ENCODE assay signal across 18 cellular contexts in genomic region chr1:171590022-171590421, GRCh38. TPM values are rescaled to one million over a fixed set of nuclear protein-coding genes. Genes with fewer than 3 reads are reported as not detected.
DNase-seq lines count a peak whose midpoint lies in the region; ATAC-seq, FAIRE-seq and TF ChIP-seq lines count a peak whose summit lies in the region.
"Had no signal": no experiment of that assay in that cellular context is flagged by ENCODE, and none has a peak within 500 bp of the region (broad histone marks: within the 10 kb centered on the region; RNA-seq: fewer than 3 reads in every experiment).

No MANE protein-coding gene starts in this region.

- TF ChIP-seq RAD21 in A549 (conservative IDR thresholded peaks at IDR 0.05 in 1 of 2, IDR thresholded peaks at IDR 0.05 in 1 of 2): no peak

- H3K4me3 ChIP-seq in A549: no peak overlapping the region
- H3K4me3 ChIP-seq in colonic mucosa: no peak overlapping the region
- H3K4me3 ChIP-seq: skin epidermis had no signal

- intact Hi-C loops in colonic mucosa (cut with DNase I): no loop called here

- peaks cover 52% of the 10 kb centered on the region for H3K36me3 Mint-ChIP-seq in activated naive CD8-positive, alpha-beta T cell treated with anti-CD3 and anti-CD28 coated beads for 36 hours

- no peak overlapping the region for H3K9ac ChIP-seq in colonic mucosa (ENCODE audit: low read depth in 2 of 2, low read length in 2 of 2)

- no peak for FAIRE-seq in A549 (lab: Jason Lieb, UNC)

- no peak for TF ChIP-seq CTCF in A549 (IDR thresholded peaks at IDR 0.05)
- no peak for TF ChIP-seq CTCF in colonic mucosa (IDR thresholded peaks at IDR 0.05)

- POLR2A ChIA-PET in A549 (lab: Yijun Ruan, JAX): no interaction called here

- WGBS in A549 (ENCODE audit: missing lambda C conversion rate): 48% methylated on average over 1 of the region's 1 CpG

- H3K27ac Mint-ChIP-seq in activated naive CD8-positive, alpha-beta T cell treated with anti-CD3 and anti-CD28 coated beads for 36 hours: peak overlapping the region; percentile 54
- H3K27ac Mint-ChIP-seq: activated CD8-positive, alpha-beta memory T cell treated with anti-CD3 and anti-CD28 coated beads, Interleukin-2, amount 10 ng/mL, durations not matched to agents 7 days and 5 days; memory B cell had no signal

- no peak for TF ChIP-seq POLR2A in A549 (IDR thresholded peaks at IDR 0.05; ENCODE audit: low read length)

- DNase-seq in A549 (ENCODE audit: low read depth in 1 of 2, low spot score in 1 of 2) (no peak), ELR (ENCODE audit: low read depth) (peak; percentile 14), foreskin melanocyte (peak; percentile 31), NCI-H446 (lab: John Stamatoyannopoulos, UW) (no peak), T-helper 1 cell (no peak), colonic mucosa (no peak)
- no peak for DNase-seq in activated naive CD8-positive, alpha-beta T cell treated with anti-CD3 and anti-CD28 coated beads for 36 hours
- DNase-seq: activated CD8-positive, alpha-beta memory T cell treated with anti-CD3 and anti-CD28 coated beads, Interleukin-2, amount 10 ng/mL, durations not matched to agents 7 days and 5 days; DMS53; H9; NCI-H1436 treated with DMSO at 0.1 percent for 48 hours; NCI-H510A had no signal

- H3K27ac ChIP-seq in A549 (no peak overlapping the region), colonic mucosa (no peak overlapping the region)
- H3K27ac ChIP-seq: VCaP had no signal

- H3K4me3 Mint-ChIP-seq in activated naive CD8-positive, alpha-beta T cell treated with anti-CD3 and anti-CD28 coated beads for 36 hours: no peak overlapping the region
- H3K4me3 Mint-ChIP-seq: activated CD8-positive, alpha-beta memory T cell treated with anti-CD3 and anti-CD28 coated beads, Interleukin-2, amount 10 ng/mL, durations not matched to agents 7 days and 5 days; H9; memory B cell had no signal

- H3K4me1 ChIP-seq in A549 (no peaks in the 10 kb centered on the region), colonic mucosa (no peaks in the 10 kb centered on the region)

- H3K4me1 Mint-ChIP-seq in activated naive CD8-positive, alpha-beta T cell treated with anti-CD3 and anti-CD28 coated beads for 36 hours: peaks cover 20% of the 10 kb centered on the region
- H3K4me1 Mint-ChIP-seq: memory B cell had no signal

- H3K36me3 ChIP-seq in colonic mucosa: peaks cover 17% of the 10 kb centered on the region

- no peak for TF ChIP-seq EP300 in A549 (IDR thresholded peaks at IDR 0.05)

- H3K9me3 Mint-ChIP-seq in activated naive CD8-positive, alpha-beta T cell treated with anti-CD3 and anti-CD28 coated beads for 36 hours: no peaks in the 10 kb centered on the region
- H3K9me3 Mint-ChIP-seq: H9, memory B cell had no signal

- CTCF ChIA-PET in A549 (lab: Yijun Ruan, JAX): no interaction called here

- ATAC-seq in A549 (no peak), HG02970 (IDR thresholded peaks at IDR 0.05; ENCODE audit: low FRiP score, unreplicated experiment) (no peak)
- ATAC-seq: activated CD8-positive, alpha-beta memory T cell treated with anti-CD3 and anti-CD28 coated beads, Interleukin-2, amount 10 ng/mL, durations not matched to agents 7 days and 5 days had no signal

- H3K9me3 ChIP-seq in A549 (no peaks in the 10 kb centered on the region), colonic mucosa (no peaks in the 10 kb centered on the region)

- no peaks in the 10 kb centered on the region for H3K27me3 ChIP-seq in colonic mucosa

- no peaks in the 10 kb centered on the region for H3K27me3 Mint-ChIP-seq in activated naive CD8-positive, alpha-beta T cell treated with anti-CD3 and anti-CD28 coated beads for 36 hours
- H3K27me3 Mint-ChIP-seq: activated CD8-positive, alpha-beta memory T cell treated with anti-CD3 and anti-CD28 coated beads, Interleukin-2, amount 10 ng/mL, durations not matched to agents 7 days and 5 days; memory B cell had no signal

- no peak overlapping the region for H3K4me2 ChIP-seq in A549

TF ChIP-seq in A549, 52 proteins besides CTCF, POLR2A, EP300 and RAD21:
- no peak for TF ChIP-seq HOXB13 (CRISPR knock-in tag; IDR thresholded peaks at IDR 0.05; ENCODE audit: low read depth)
- no peak for TF ChIP-seq ZNF302 (CRISPR knock-in tag; IDR thresholded peaks at IDR 0.05)
- TF ChIP-seq FOSL2 (IDR thresholded peaks at IDR 0.05): no peak
- peak; percentile 60 for TF ChIP-seq FOSL2 (CRISPR knock-in tag; IDR thresholded peaks at IDR 0.05)

RNA-seq across cellular contexts. Expression of gene MYOCOS, which starts 32.0 kb away (rescaled TPM):
- polyA plus RNA-seq in A549 (2011; rRNA removed) (not detected in 2 replicates), A549 (2017; fragmentation: RNase III; extraction: RNeasy Plus Mini Kit Qiagen cat#74134 plus additional on column Dnase treatment) (not detected in 3 replicates)
- polyA plus RNA-seq in A549 (2012; cell fraction: cytosol; rRNA removed): not detected in 2 replicates
- not detected in 2 replicates for polyA plus RNA-seq in A549 (2012; cell fraction: nucleus; rRNA removed)
- polyA minus RNA-seq in A549 (2011; rRNA and poly(A)+ RNA removed): not detected in 2 replicates
- total RNA-seq in activated naive CD8-positive, alpha-beta T cell treated with anti-CD3 and anti-CD28 coated beads for 36 hours: under 1 TPM in 1 of 2 experiments, not detected in 1; 0.14 TPM
- not detected for total RNA-seq in colonic mucosa
- total RNA-seq: activated CD8-positive, alpha-beta memory T cell treated with anti-CD3 and anti-CD28 coated beads, Interleukin-2, amount 10 ng/mL, durations not matched to agents 7 days and 5 days; subcutaneous adipose tissue had no signal
- polyA plus RNA-seq: BJ had no signal

Comparison
In these comparisons a context has a peak if more than half of its experiments do, and no peak if none do; other contexts are left out.
1. DNase-seq: peak in ELR (single experiment) and foreskin melanocyte (single experiment); none in A549 (0 of 2), activated naive CD8-positive, alpha-beta T cell treated with anti-CD3 and anti-CD28 coated beads for 36 hours (single experiment), NCI-H446 (0 of 2), T-helper 1 cell (0 of 5) and colonic mucosa (single experiment).